ENCODE assay signal across 7 cellular contexts in genomic region chr6:14144678-14145113, GRCh38.
A peak's percentile ranks its signal among the peaks of the same experiment; 100 is the strongest.
DNase-seq lines count a peak whose midpoint lies in the region; ATAC-seq lines count a peak whose summit lies in the region.

No MANE protein-coding gene starts in this region.

- H3K27ac ChIP-seq in caudate nucleus (ENCODE audit: low read depth, low read length), result no peak overlapping the region

- peak; percentile 81 for ATAC-seq in GM18502 (IDR thresholded peaks at IDR 0.05; ENCODE audit: poor library complexity, unreplicated experiment)
- ATAC-seq in HG03039 (IDR thresholded peaks at IDR 0.05; ENCODE audit: unreplicated experiment), result peak; percentile 76

- DNase-seq in NCI-H2227 (lab: John Stamatoyannopoulos, UW; ENCODE audit: unreplicated experiment), result peak; percentile 70
- DNase-seq in activated CD4-positive, CD25-positive, alpha-beta regulatory T cell treated with anti-CD3 and anti-CD28 coated beads, Interleukin-2, amount 50 U/mL, for 16 hours (ENCODE audit: low read depth, low spot score), result peak; percentile 56
- peak in 36 of 61 donors; percentile 2 to 58 (median 14) for DNase-seq in caudate nucleus (lab: John Stamatoyannopoulos, UW)
- peak; percentile 24 for DNase-seq in kidney glomerular epithelial cell (lab: John Stamatoyannopoulos, UW)
- DNase-seq in stimulated activated CD4-positive, alpha-beta T cell treated with anti-CD3 and anti-CD28 coated beads, Interleukin-4, amount 100 ng/mL, for 48 hours (ENCODE audit: low read depth in 2 of 2), result peak; percentile 65 to 68

Comparison
In these comparisons a context has a peak if more than half of its experiments do, and no peak if none do; other contexts are left out.
1. DNase-seq: peak in every context shown above with its lines; median percentile 70 in NCI-H2227; 66 in stimulated activated CD4-positive, alpha-beta T cell treated with anti-CD3 and anti-CD28 coated beads, Interleukin-4, amount 100 ng/mL, for 48 hours; 56 in activated CD4-positive, CD25-positive, alpha-beta regulatory T cell treated with anti-CD3 and anti-CD28 coated beads, Interleukin-2, amount 50 U/mL, for 16 hours; 24 in kidney glomerular epithelial cell; 14 in caudate nucleus.